ENCODE assay signal across 13 cellular contexts in genomic region chr1:19478241-19478780, GRCh38. TPM values are rescaled to one million over a fixed set of nuclear protein-coding genes. Genes with fewer than 3 reads are reported as not detected.
A peak's percentile ranks its signal among the peaks of the same experiment; 100 is the strongest.
DNase-seq lines count a peak whose midpoint lies in the region; ATAC-seq, FAIRE-seq and TF ChIP-seq lines count a peak whose summit lies in the region.
"Had no signal": no experiment of that assay in that cellular context is flagged by ENCODE, and none has a peak within 500 bp of the region (broad histone marks: within the 10 kb centered on the region; RNA-seq: fewer than 3 reads in every experiment).

No MANE protein-coding gene starts in this region.

- DNase-seq in GM12891 (ENCODE audit: insufficient read length, low spot score) (no peak), NCI-H345 (lab: John Stamatoyannopoulos, UW) (no peak), GM12892 (ENCODE audit: insufficient read length) (no peak), NCI-H510A treated with DMSO at 0.1 percent for 48 hours (lab: John Stamatoyannopoulos, UW) (no peak), nucleus accumbens (lab: John Stamatoyannopoulos, UW) (no peak)
- no peak for DNase-seq in activated T-helper 2 cell treated with anti-CD3 and anti-CD28 coated beads, Interferon-gamma antibody, Interleukin-2, Interleukin-4, amounts not matched to agents 10 μg/mL and 5 μg/mL and 100 μg/mL, durations not matched to agents 14 hours and 24 hours and 36 hours (ENCODE audit: low spot score)
- no peak for DNase-seq in naive thymus-derived CD4-positive, alpha-beta T cell
- DNase-seq: activated CD4-positive, alpha-beta T cell treated with anti-CD3 and anti-CD28 coated beads for 4 hours; DMS 273 treated with DMSO at 0.1 percent for 48 hours; NCI-H2081; nephron progenitor cell had no signal

- peak overlapping the region; percentile 90 for H3K27ac Mint-ChIP-seq in activated T-helper 2 cell treated with anti-CD3 and anti-CD28 coated beads, Interferon-gamma antibody, Interleukin-2, Interleukin-4, amounts not matched to agents 10 μg/mL and 5 μg/mL and 100 μg/mL, durations not matched to agents 14 hours and 24 hours and 36 hours
- peak overlapping the region; percentile 86 to 97 (median 91) for H3K27ac Mint-ChIP-seq in naive thymus-derived CD4-positive, alpha-beta T cell

- H3K9me3 ChIP-seq in BLaER1 treated with 17β-estradiol and CSF1 and Interleukin-3, amounts not matched to agents 10 nM and 100 nM (replicated peaks in 1 of 11) = no peaks in the 10 kb centered on the region
- H3K9me3 ChIP-seq in naive thymus-derived CD4-positive, alpha-beta T cell (ENCODE audit: control insufficient read depth in 2 of 3, low read length in 3 of 3) = no peaks in the 10 kb centered on the region

- peak; percentile 48 for FAIRE-seq in GM12891 (lab: Jason Lieb, UNC)
- no peak for FAIRE-seq in GM12892 (lab: Jason Lieb, UNC)
- FAIRE-seq: astrocyte had no signal

- intact Hi-C loops in activated T-helper 2 cell treated with anti-CD3 and anti-CD28 coated beads, Interferon-gamma antibody, Interleukin-2, Interleukin-4, amounts not matched to agents 10 μg/mL and 5 μg/mL and 100 μg/mL, durations not matched to agents 14 hours and 24 hours and 36 hours (cut with micrococcal nuclease) = loop anchor here (5.0 kb wide), 1 partner anchor 41 kb away; no protein-coding TSS in a partner anchor
- intact Hi-C loops in naive thymus-derived CD4-positive, alpha-beta T cell (cut with micrococcal nuclease) = loop anchor here in 1 of 2 donors (5.0 kb wide), 1 partner anchor 41 kb away; no protein-coding TSS in a partner anchor

- H3K27me3 Mint-ChIP-seq in activated T-helper 2 cell treated with anti-CD3 and anti-CD28 coated beads, Interferon-gamma antibody, Interleukin-2, Interleukin-4, amounts not matched to agents 10 μg/mL and 5 μg/mL and 100 μg/mL, durations not matched to agents 14 hours and 24 hours and 36 hours (ENCODE audit: low read depth) = no peaks in the 10 kb centered on the region
- no peaks in the 10 kb centered on the region for H3K27me3 Mint-ChIP-seq in naive thymus-derived CD4-positive, alpha-beta T cell

- H3K4me1 Mint-ChIP-seq in activated T-helper 2 cell treated with anti-CD3 and anti-CD28 coated beads, Interferon-gamma antibody, Interleukin-2, Interleukin-4, amounts not matched to agents 10 μg/mL and 5 μg/mL and 100 μg/mL, durations not matched to agents 14 hours and 24 hours and 36 hours (ENCODE audit: low read depth) = peaks cover 86% of the 10 kb centered on the region
- peaks cover 79 to 100% (median 98%) of the 10 kb centered on the region in 7 donors for H3K4me1 Mint-ChIP-seq in naive thymus-derived CD4-positive, alpha-beta T cell

- TF ChIP-seq POLR2A in GM12891 (IDR thresholded peaks at IDR 0.05; ENCODE audit: low read depth, low read length) (no peak), GM12892 (IDR thresholded peaks at IDR 0.05; ENCODE audit: low read depth, low read length) (no peak)

- peak overlapping the region in 2 of 10 experiments; percentile 39 to 50; a peak in 2 of 20 replicates for H3K4me3 ChIP-seq in BLaER1 treated with 17β-estradiol and CSF1 and Interleukin-3, amounts not matched to agents 10 nM and 100 nM
- H3K4me3 ChIP-seq in naive thymus-derived CD4-positive, alpha-beta T cell (ENCODE audit: low read length) = peak overlapping the region; percentile 50

- CTCF ChIA-PET in naive thymus-derived CD4-positive, alpha-beta T cell (lab: Charles Lee) = interaction anchor here (0.7 to 1.1 kb wide), 5 partner anchors 11 to 34 kb away, joined by 3 to 12 read pairs (median 4); no protein-coding TSS in a partner anchor

- peak overlapping the region in 10 of 11 experiments; percentile 59 to 90 (median 80); a peak in 20 of 22 replicates for H3K27ac ChIP-seq in BLaER1 treated with 17β-estradiol and CSF1 and Interleukin-3, amounts not matched to agents 10 nM and 100 nM
- peak overlapping the region; percentile 75 for H3K27ac ChIP-seq in naive thymus-derived CD4-positive, alpha-beta T cell (ENCODE audit: low read depth, low read length)

- peaks cover 37 to 82% (median 66%) of the 10 kb centered on the region in 11 experiments; a peak in 21 of 22 replicates for H3K36me3 ChIP-seq in BLaER1 treated with 17β-estradiol and CSF1 and Interleukin-3, amounts not matched to agents 10 nM and 100 nM
- H3K36me3 ChIP-seq in naive thymus-derived CD4-positive, alpha-beta T cell (ENCODE audit: control insufficient read depth in 2 of 3, insufficient read depth in 3 of 3, low read length in 3 of 3) = peaks cover 0 to 20% (median 0%) of the 10 kb centered on the region in 3 experiments

- peak overlapping the region in 10 of 11 experiments; percentile 58 to 95 (median 71); a peak in 16 of 22 replicates for H3K9ac ChIP-seq in BLaER1 treated with 17β-estradiol and CSF1 and Interleukin-3, amounts not matched to agents 10 nM and 100 nM

- no peaks in the 10 kb centered on the region for H3K9me3 Mint-ChIP-seq in activated T-helper 2 cell treated with anti-CD3 and anti-CD28 coated beads, Interferon-gamma antibody, Interleukin-2, Interleukin-4, amounts not matched to agents 10 μg/mL and 5 μg/mL and 100 μg/mL, durations not matched to agents 14 hours and 24 hours and 36 hours
- H3K9me3 Mint-ChIP-seq in naive thymus-derived CD4-positive, alpha-beta T cell = no peaks in the 10 kb centered on the region
- H3K9me3 Mint-ChIP-seq: nephron progenitor cell had no signal

- peak; percentile 31 for ATAC-seq in naive thymus-derived CD4-positive, alpha-beta T cell

- peak overlapping the region; percentile 71 to 100 (median 90) for H3K4me2 ChIP-seq in BLaER1 treated with 17β-estradiol and CSF1 and Interleukin-3, amounts not matched to agents 10 nM and 100 nM

- H4K20me1 ChIP-seq in BLaER1 treated with 17β-estradiol and CSF1 and Interleukin-3, amounts not matched to agents 10 nM and 100 nM = peaks cover 99 to 100% (median 100%) of the 10 kb centered on the region in 11 experiments

- no peaks in the 10 kb centered on the region for H3K27me3 ChIP-seq in BLaER1 treated with 17β-estradiol and CSF1 and Interleukin-3, amounts not matched to agents 10 nM and 100 nM
- H3K27me3 ChIP-seq in naive thymus-derived CD4-positive, alpha-beta T cell (ENCODE audit: control insufficient read depth in 2 of 2, insufficient read depth in 2 of 2, low read length in 2 of 2) = no peaks in the 10 kb centered on the region

- peaks cover 45% of the 10 kb centered on the region for H3K36me3 Mint-ChIP-seq in activated T-helper 2 cell treated with anti-CD3 and anti-CD28 coated beads, Interferon-gamma antibody, Interleukin-2, Interleukin-4, amounts not matched to agents 10 μg/mL and 5 μg/mL and 100 μg/mL, durations not matched to agents 14 hours and 24 hours and 36 hours (ENCODE audit: low read depth)
- H3K36me3 Mint-ChIP-seq in naive thymus-derived CD4-positive, alpha-beta T cell = peaks cover 0 to 24% (median 16%) of the 10 kb centered on the region in 5 donors

- POLR2A ChIA-PET in naive thymus-derived CD4-positive, alpha-beta T cell (lab: Charles Lee) = interaction anchor here (1.0 to 21.6 kb wide), 4 partner anchors 4 to 87 kb away, joined by 3 to 492 read pairs (median 248); partner anchors contain the start of gene CAPZB

- H3K4me1 ChIP-seq in BLaER1 treated with 17β-estradiol and CSF1 and Interleukin-3, amounts not matched to agents 10 nM and 100 nM = peaks cover 74 to 100% (median 80%) of the 10 kb centered on the region in 10 experiments
- peaks cover 95 to 96% of the 10 kb centered on the region in 2 donors for H3K4me1 ChIP-seq in naive thymus-derived CD4-positive, alpha-beta T cell (ENCODE audit: control insufficient read depth in 2 of 2, insufficient read depth in 2 of 2, low read length in 2 of 2)

- no peak overlapping the region for H3K4me3 Mint-ChIP-seq in activated T-helper 2 cell treated with anti-CD3 and anti-CD28 coated beads, Interferon-gamma antibody, Interleukin-2, Interleukin-4, amounts not matched to agents 10 μg/mL and 5 μg/mL and 100 μg/mL, durations not matched to agents 14 hours and 24 hours and 36 hours (ENCODE audit: low read depth)
- H3K4me3 Mint-ChIP-seq in naive thymus-derived CD4-positive, alpha-beta T cell = peak overlapping the region; percentile 81 to 98 (median 88)
- H3K4me3 Mint-ChIP-seq: nephron progenitor cell had no signal

TF ChIP-seq in GM12891, 5 proteins besides CTCF, POLR2A, EP300 and RAD21:
- TF ChIP-seq POU2F2 (IDR thresholded peaks at IDR 0.05; ENCODE audit: low read depth, low read length) (no peak), POLR2AphosphoS5 (IDR thresholded peaks at IDR 0.05; ENCODE audit: low read depth, low read length) (no peak), SPI1 (IDR thresholded peaks at IDR 0.05; ENCODE audit: low read depth, low read length) (no peak), PAX5 (IDR thresholded peaks at IDR 0.05; ENCODE audit: insufficient read depth, low read length, severe bottlenecking) (no peak), TAF1 (IDR thresholded peaks at IDR 0.05; ENCODE audit: low read depth, low read length) (no peak)

RNA-seq across cellular contexts. Expression of gene CAPZB, which starts 7.0 kb away (rescaled TPM):
- 305 TPM for polyA plus RNA-seq in GM12891 (2012; ENCODE audit: low read depth, missing spikeins)
- total RNA-seq in activated T-helper 2 cell treated with anti-CD3 and anti-CD28 coated beads, Interferon-gamma antibody, Interleukin-2, Interleukin-4, amounts not matched to agents 10 μg/mL and 5 μg/mL and 100 μg/mL, durations not matched to agents 14 hours and 24 hours and 36 hours = 329 and 336 TPM in 2 replicates
- 100 to 1,000 TPM; 216 to 519 (median 264) TPM for total RNA-seq in naive thymus-derived CD4-positive, alpha-beta T cell
- polyA plus RNA-seq in naive thymus-derived CD4-positive, alpha-beta T cell = 100 to 1,000 TPM; 522 to 559 TPM
- 251 TPM for polyA plus RNA-seq in GM12892 (2012; ENCODE audit: missing spikeins)
